In genomic region chr19:16661480-16662034, GRCh38 we compare ENCODE assay signal across 8 cellular contexts. TPM values are rescaled to one million over a fixed set of nuclear protein-coding genes. Genes with fewer than 3 reads are reported as not detected.
A peak's percentile ranks its signal among the peaks of the same experiment; 100 is the strongest.
DNase-seq lines count a peak whose midpoint lies in the region; ATAC-seq, FAIRE-seq and TF ChIP-seq lines count a peak whose summit lies in the region.

No MANE protein-coding gene starts in this region.

- no peaks in the 10 kb centered on the region for H3K27me3 ChIP-seq in K562 (ENCODE audit: control insufficient read depth in 2 of 2, insufficient read depth in 2 of 2, low read length in 2 of 2)
- no peaks in the 10 kb centered on the region for H3K27me3 ChIP-seq in small intestine (ENCODE audit: control insufficient read depth in 2 of 2, insufficient read depth in 2 of 2, low read length in 2 of 2)

- CTCF ChIA-PET in K562 (lab: Yijun Ruan, JAX; ENCODE audit: low intra/inter-chr PET ratio), result no interaction called here

- H3K4me1 ChIP-seq in K562 (replicated peaks in 1 of 2; ENCODE audit: control insufficient read depth in 2 of 2, insufficient read depth in 2 of 2, low read length in 2 of 2) (peaks cover 19 to 41% of the 10 kb centered on the region in 2 experiments), small intestine (ENCODE audit: control insufficient read depth in 2 of 2, insufficient read depth in 1 of 2, low read depth in 1 of 2, low read length in 1 of 2) (peaks cover 0 to 4% of the 10 kb centered on the region in 2 donors)

- H3K9me3 ChIP-seq in K562 (replicated peaks; ENCODE audit: control insufficient read depth, insufficient read depth, low read depth, low read length) (no peaks in the 10 kb centered on the region), small intestine (ENCODE audit: control insufficient read depth, low read depth) (no peaks in the 10 kb centered on the region)

- ATAC-seq in K562, result no peak
- ATAC-seq in HG03354 (IDR thresholded peaks at IDR 0.05; ENCODE audit: poor library complexity, severe bottlenecking, unreplicated experiment), result no peak
- ATAC-seq in GM21717 (IDR thresholded peaks at IDR 0.05; ENCODE audit: unreplicated experiment), result no peak

- no peak for TF ChIP-seq RAD21 in K562 (CRISPR knock-in tag; conservative IDR thresholded peaks at IDR 0.05 in 1 of 2, IDR thresholded peaks at IDR 0.05 in 1 of 2)

- WGBS in K562 (ENCODE audit: insufficient coverage, low coverage, missing lambda C conversion rate), result 5% methylated on average over 10 of the region's 31 CpGs
- WGBS in small intestine, 3 donors, result 1 to 3% (median 2%) methylated on average over 29 to 31 of the region's 31 CpGs

- peak; percentile 25 for DNase-seq in NB4 (ENCODE audit: low read depth)
- DNase-seq in K562 (ENCODE audit: extremely low read depth in 1 of 4, low spot score in 3 of 4), result peak in 3 of 4 experiments; percentile 26 to 31 (median 29)
- DNase-seq in iPS-NIHi7 (ENCODE audit: extremely low spot score), result peak; percentile 22
- no peak for DNase-seq in small intestine
- DNase-seq in superior temporal gyrus (ENCODE audit: extremely low spot score), result no peak

- POLR2A ChIA-PET in K562 (lab: Yijun Ruan, JAX), result interaction anchor here (0.6 to 1.1 kb wide), 2 partner anchors 11 to 190 kb away, joined by 3 to 6 read pairs; no protein-coding TSS in a partner anchor

- H3K79me2 ChIP-seq in K562 (ENCODE audit: control insufficient read depth, insufficient read depth, low read length), result peaks cover 30% of the 10 kb centered on the region

- no peak for TF ChIP-seq EP300 in K562 (IDR thresholded peaks at IDR 0.05; ENCODE audit: low read length)

- H3K9me1 ChIP-seq in K562 (ENCODE audit: control insufficient read depth, insufficient read depth, low read length), result peaks cover 6% of the 10 kb centered on the region

- BruUV-seq in K562 (replicated peaks; lab: Mats Ljungman, UMichigan), result no TSS peak

- FAIRE-seq in K562 (lab: Jason Lieb, UNC) (no peak), small intestine (lab: Jason Lieb, UNC) (no peak)

- in situ Hi-C loops in K562 (cut with MboI), result no loop called here

- H3K4me3 ChIP-seq in GM08714 (ENCODE audit: low read length) (peak overlapping the region; percentile 73), NB4 (ENCODE audit: low read depth, low read length) (peak overlapping the region; percentile 41), K562 (peak overlapping the region; percentile 87), small intestine (ENCODE audit: low read depth in 1 of 2, low read length in 2 of 2) (peak overlapping the region; percentile 57 to 75)

- peak overlapping the region; percentile 87 for H2AFZ ChIP-seq in K562 (ENCODE audit: low read depth, low read length)

- H3K36me3 ChIP-seq in K562 (ENCODE audit: control insufficient read depth, insufficient read depth, low read length) (peaks cover 29% of the 10 kb centered on the region; the same call in 2 of the 3 replicates), small intestine (ENCODE audit: control insufficient read depth in 2 of 2, insufficient read depth in 2 of 2, low read length in 2 of 2) (peaks cover 0 to 7% of the 10 kb centered on the region in 2 donors)

- peak overlapping the region; percentile 26 to 78; a peak in 3 of 4 replicates for H3K9ac ChIP-seq in K562 (ENCODE audit: insufficient read depth in 1 of 2, low read depth in 2 of 2, low read length in 2 of 2)

- no peak for TF ChIP-seq CTCF in NB4 (IDR thresholded peaks at IDR 0.05; ENCODE audit: low read depth, low read length)
- no peak for TF ChIP-seq CTCF in K562 (IDR thresholded peaks at IDR 0.05 in 2 of 3, conservative IDR thresholded peaks at IDR 0.05 in 1 of 3; ENCODE audit: insufficient read depth in 2 of 3, low read depth in 1 of 3, low read length in 3 of 3)

- 0 out of 3 replicates have a peak overlapping the region, but pooled peaks have one; percentile 27 for H3K27ac ChIP-seq in K562 (ENCODE audit: extremely low read depth, low read depth, low read length)
- no peak overlapping the region for H3K27ac ChIP-seq in small intestine (ENCODE audit: low read depth in 1 of 2, low read length in 1 of 2)

- intact Hi-C loops in K562 (cut with micrococcal nuclease), result no loop called here

- TF ChIP-seq POLR2A in NB4 (IDR thresholded peaks at IDR 0.05; ENCODE audit: extremely low read depth, insufficient read length) (no peak), K562 (conservative IDR thresholded peaks at IDR 0.05) (no peak)

- peak overlapping the region; percentile 96 for H3K4me2 ChIP-seq in K562 (ENCODE audit: insufficient read depth, low read length)

- H4K20me1 ChIP-seq in K562 (replicated peaks; ENCODE audit: control insufficient read depth, insufficient read depth, low read length), result peaks cover 10% of the 10 kb centered on the region

RNA-seq across cellular contexts. Expression of gene TMEM38A, which starts 0.6 kb away (rescaled TPM):
- 5.1 and 6.9 TPM in 2 replicates for total RNA-seq in K562 (2011; cell fraction: chromatin; rRNA removed; ENCODE audit: low replicate concordance)
- 3.9 and 5.3 TPM in 2 replicates for total RNA-seq in K562 (2011; cell fraction: nucleolus; rRNA removed)
- total RNA-seq in K562 (2011; cell fraction: nucleoplasm; rRNA removed), result 4.2 and 4.7 TPM in 2 replicates
- total RNA-seq in K562 (2014; rRNA removed), result 0.77 and 4.3 TPM in 2 replicates
- total RNA-seq in K562 (2014; rRNA removed; fragmentation: Illumina TruSeq; extraction: Trizol), result 1.2 and 1.4 TPM in 2 replicates
- total RNA-seq in K562 (2015; rRNA removed; fragmentation: Illumina TruSeq; extraction: Trizol), result 0.90 and 1.6 TPM in 2 replicates
- 1.4 and 2.1 TPM in 2 replicates for total RNA-seq in K562 (2021)
- 1.5 and 1.8 TPM in 2 replicates for polyA plus RNA-seq in K562 (2011; rRNA removed)
- 0.72 and 2.6 TPM in 2 replicates for polyA plus RNA-seq in K562 (2011; cell fraction: cytosol; rRNA removed)
- polyA plus RNA-seq in K562 (2011; cell fraction: nucleus; rRNA removed), result 2.2 and 2.6 TPM in 2 replicates
- polyA plus RNA-seq in K562 (2012), result 1.3 and 1.4 TPM in 2 replicates
- polyA plus RNA-seq in K562 (2014; fragmentation: Illumina TruSeq; extraction: Trizol), result 0.77 and 2.4 TPM in 2 replicates
- polyA plus RNA-seq in K562 (2014; fragmentation: Nextera tagmentation; extraction: Ambion mirVana), result under 1 TPM; 0.35 to 0.44 TPM
- 1.9 and 3.3 TPM in 2 replicates for polyA plus RNA-seq in K562 (2014; rRNA removed)
- 0.78 and 4.0 TPM in 2 replicates for polyA minus RNA-seq in K562 (2011; rRNA and poly(A)+ RNA removed)
- 1.2 and 2.3 TPM in 2 replicates for polyA minus RNA-seq in K562 (2011; cell fraction: cytosol; rRNA and poly(A)+ RNA removed)
- polyA minus RNA-seq in K562 (2011; cell fraction: nucleus; rRNA and poly(A)+ RNA removed), result 0.89 and 0.94 TPM in 2 replicates
- 1 to 10 TPM; 2.7 to 3.6 (median 3.6) TPM for polyA plus RNA-seq in small intestine

RNA-seq across cellular contexts. Expression of gene SMIM7, which starts 1.6 kb away (rescaled TPM):
- total RNA-seq in K562 (2011; cell fraction: chromatin; rRNA removed; ENCODE audit: low replicate concordance), result 167 and 203 TPM in 2 replicates
- 137 and 142 TPM in 2 replicates for total RNA-seq in K562 (2011; cell fraction: nucleolus; rRNA removed)
- total RNA-seq in K562 (2011; cell fraction: nucleoplasm; rRNA removed), result 167 and 208 TPM in 2 replicates
- total RNA-seq in K562 (2014; rRNA removed) (55.3 and 63.3 TPM in 2 replicates), K562 (2014; rRNA removed; fragmentation: Illumina TruSeq; extraction: Trizol) (102 and 109 TPM in 2 replicates), K562 (2015; rRNA removed; fragmentation: Illumina TruSeq; extraction: Trizol) (110 and 114 TPM in 2 replicates), K562 (2021) (72.5 and 72.7 TPM in 2 replicates)
- polyA plus RNA-seq in K562 (2011; rRNA removed) (95.0 and 107 TPM in 2 replicates), K562 (2014; fragmentation: Illumina TruSeq; extraction: Trizol) (85.6 and 113 TPM in 2 replicates), K562 (2014; fragmentation: Nextera tagmentation; extraction: Ambion mirVana) (100 to 1,000 TPM; 233 to 265 TPM), K562 (2014; rRNA removed) (105 and 122 TPM in 2 replicates), small intestine (10 to 100 TPM; 59.9 to 76.0 (median 75.7) TPM)
- 60.8 and 84.9 TPM in 2 replicates for polyA plus RNA-seq in K562 (2011; cell fraction: cytosol; rRNA removed)
- polyA plus RNA-seq in K562 (2011; cell fraction: nucleus; rRNA removed), result 50.6 and 64.0 TPM in 2 replicates
- polyA plus RNA-seq in K562 (2012), result 67.5 and 69.7 TPM in 2 replicates
- 61.4 and 64.6 TPM in 2 replicates for polyA minus RNA-seq in K562 (2011; rRNA and poly(A)+ RNA removed)
- 24.3 and 33.3 TPM in 2 replicates for polyA minus RNA-seq in K562 (2011; cell fraction: cytosol; rRNA and poly(A)+ RNA removed)
- polyA minus RNA-seq in K562 (2011; cell fraction: nucleus; rRNA and poly(A)+ RNA removed), result 24.4 and 40.8 TPM in 2 replicates

RNA-seq across cellular contexts. Expression of gene MED26, which starts 33.6 kb away (rescaled TPM):
- 31.4 and 62.0 TPM in 2 replicates for total RNA-seq in K562 (2011; cell fraction: chromatin; rRNA removed; ENCODE audit: low replicate concordance)
- total RNA-seq in K562 (2011; cell fraction: nucleolus; rRNA removed), result 34.2 and 40.0 TPM in 2 replicates
- total RNA-seq in K562 (2011; cell fraction: nucleoplasm; rRNA removed), result 27.1 and 33.1 TPM in 2 replicates
- total RNA-seq in K562 (2014; rRNA removed) (12.9 and 15.2 TPM in 2 replicates), K562 (2014; rRNA removed; fragmentation: Illumina TruSeq; extraction: Trizol) (3.7 and 4.6 TPM in 2 replicates), K562 (2015; rRNA removed; fragmentation: Illumina TruSeq; extraction: Trizol) (7.1 and 7.5 TPM in 2 replicates), K562 (2021) (15.1 and 16.5 TPM in 2 replicates)
- polyA plus RNA-seq in K562 (2011; rRNA removed) (5.6 and 6.1 TPM in 2 replicates), K562 (2014; fragmentation: Illumina TruSeq; extraction: Trizol) (6.2 and 8.4 TPM in 2 replicates), K562 (2014; fragmentation: Nextera tagmentation; extraction: Ambion mirVana) (under 1 TPM; 0.71 to 0.86 TPM), K562 (2014; rRNA removed) (8.4 and 9.0 TPM in 2 replicates), small intestine (1 to 10 TPM; 4.6 to 5.5 (median 5.4) TPM)
- polyA plus RNA-seq in K562 (2011; cell fraction: cytosol; rRNA removed), result 5.8 and 11.0 TPM in 2 replicates
- polyA plus RNA-seq in K562 (2011; cell fraction: nucleus; rRNA removed), result 6.6 and 9.2 TPM in 2 replicates
- polyA plus RNA-seq in K562 (2012), result 5.5 and 7.2 TPM in 2 replicates
- polyA minus RNA-seq in K562 (2011; rRNA and poly(A)+ RNA removed), result 5.4 and 10.0 TPM in 2 replicates
- 10.9 and 11.5 TPM in 2 replicates for polyA minus RNA-seq in K562 (2011; cell fraction: cytosol; rRNA and poly(A)+ RNA removed)
- 13.2 and 20.2 TPM in 2 replicates for polyA minus RNA-seq in K562 (2011; cell fraction: nucleus; rRNA and poly(A)+ RNA removed)

RNA-seq across cellular contexts. Expression of gene NWD1, which starts 58.1 kb away (rescaled TPM):
- 0.02 TPM in 1 of 2 replicates, not detected in the other for total RNA-seq in K562 (2011; cell fraction: chromatin; rRNA removed; ENCODE audit: low replicate concordance)
- total RNA-seq in K562 (2011; cell fraction: nucleolus; rRNA removed), result under 0.01 TPM in 1 of 2 replicates, not detected in the other
- total RNA-seq in K562 (2011; cell fraction: nucleoplasm; rRNA removed), result not detected in 2 replicates
- total RNA-seq in K562 (2014; rRNA removed) (not detected in 2 replicates), K562 (2014; rRNA removed; fragmentation: Illumina TruSeq; extraction: Trizol) (under 0.01 TPM in 1 of 2 replicates, not detected in the other), K562 (2015; rRNA removed; fragmentation: Illumina TruSeq; extraction: Trizol) (not detected in 2 replicates), K562 (2021) (not detected in 2 replicates)
- polyA plus RNA-seq in K562 (2011; rRNA removed) (not detected in 2 replicates), K562 (2014; fragmentation: Illumina TruSeq; extraction: Trizol) (not detected in 2 replicates), K562 (2014; fragmentation: Nextera tagmentation; extraction: Ambion mirVana) (not detected), K562 (2014; rRNA removed) (under 0.01 TPM in 1 of 2 replicates, not detected in the other), small intestine (under 1 TPM in 1 of 3 donors, not detected in 2; 0.09 TPM)
- not detected in 2 replicates for polyA plus RNA-seq in K562 (2011; cell fraction: cytosol; rRNA removed)
- not detected in 2 replicates for polyA plus RNA-seq in K562 (2011; cell fraction: nucleus; rRNA removed)
- polyA plus RNA-seq in K562 (2012), result 0.01 and 0.03 TPM in 2 replicates
- not detected in 2 replicates for polyA minus RNA-seq in K562 (2011; rRNA and poly(A)+ RNA removed)
- polyA minus RNA-seq in K562 (2011; cell fraction: cytosol; rRNA and poly(A)+ RNA removed), result not detected in 2 replicates
- polyA minus RNA-seq in K562 (2011; cell fraction: nucleus; rRNA and poly(A)+ RNA removed), result not detected in 2 replicates

Comparison
In these comparisons a context has a peak if more than half of its experiments do, and no peak if none do; other contexts are left out.
1. DNase-seq: peak in NB4 (single experiment), K562 (3 of 4) and iPS-NIHi7 (single experiment); none in small intestine (single experiment) and superior temporal gyrus (single experiment).
2. Peak in every context shown above with its lines, with median percentiles within 50 percentile points of each other: H3K4me3 ChIP-seq.